10 cellular contexts compared by ENCODE assay signal in genomic region chr12:68237068-68237467, GRCh38. TPM values are rescaled to one million over a fixed set of nuclear protein-coding genes. Genes with fewer than 3 reads are reported as not detected.
A peak's percentile ranks its signal among the peaks of the same experiment; 100 is the strongest.
DNase-seq lines count a peak whose midpoint lies in the region; ATAC-seq and TF ChIP-seq lines count a peak whose summit lies in the region.
"Had no signal": no experiment of that assay in that cellular context is flagged by ENCODE, and none has a peak within 500 bp of the region (broad histone marks: within the 10 kb centered on the region; RNA-seq: fewer than 3 reads in every experiment).

No MANE protein-coding gene starts in this region.

- CTCF ChIA-PET in activated CD4-positive, alpha-beta memory T cell treated with anti-CD3 and anti-CD28 coated beads for 36 hours (lab: Charles Lee), result interaction anchor here (0.6 to 2.3 kb wide), 3 partner anchors 13 to 410 kb away, joined by 3 to 9 read pairs (median 3); no protein-coding TSS in a partner anchor

- H4K20me1 ChIP-seq in GM23338 (replicated peaks; ENCODE audit: insufficient read depth), result no peaks in the 10 kb centered on the region

- H3K4me3 ChIP-seq in GM23338, result no peak overlapping the region

- H3K9me2 ChIP-seq in GM23338 (ENCODE audit: insufficient read depth), result no peaks in the 10 kb centered on the region

- POLR2A ChIA-PET in activated CD4-positive, alpha-beta memory T cell treated with anti-CD3 and anti-CD28 coated beads for 36 hours (lab: Charles Lee), result no interaction called here

- no peaks in the 10 kb centered on the region; the same call in 1 of the 3 replicates for H3K4me1 Mint-ChIP-seq in GM23338
- H3K4me1 Mint-ChIP-seq in activated CD4-positive, alpha-beta memory T cell treated with anti-CD3 and anti-CD28 coated beads for 36 hours (ENCODE audit: low read depth), result peaks cover 44% of the 10 kb centered on the region

- no peaks in the 10 kb centered on the region for H3K27me3 ChIP-seq in GM23338 (ENCODE audit: insufficient read depth)

- DNase-seq in ACHN (peak; percentile 14), GM23338 (ENCODE audit: low spot score) (no peak), medulla oblongata (ENCODE audit: extremely low spot score) (peak; percentile 18), NCI-H2081 treated with DMSO at 0.1 percent for 48 hours (lab: John Stamatoyannopoulos, UW) (no peak), glomerular visceral epithelial cell (ENCODE audit: extremely low spot score) (no peak)
- no peak for DNase-seq in activated CD4-positive, alpha-beta memory T cell treated with anti-CD3 and anti-CD28 coated beads for 36 hours

- no peaks in the 10 kb centered on the region for H3K36me3 Mint-ChIP-seq in GM23338 (ENCODE audit: low read depth)
- no peaks in the 10 kb centered on the region for H3K36me3 Mint-ChIP-seq in activated CD4-positive, alpha-beta memory T cell treated with anti-CD3 and anti-CD28 coated beads for 36 hours

- H3K4me1 ChIP-seq in GM23338 (ENCODE audit: insufficient read depth), result no peaks in the 10 kb centered on the region

- no peaks in the 10 kb centered on the region for H3K9me3 Mint-ChIP-seq in GM23338
- H3K9me3 Mint-ChIP-seq in activated CD4-positive, alpha-beta memory T cell treated with anti-CD3 and anti-CD28 coated beads for 36 hours, result no peaks in the 10 kb centered on the region

- no peaks in the 10 kb centered on the region for H3K27me3 Mint-ChIP-seq in GM23338 (ENCODE audit: insufficient read depth, low read depth, poor library complexity)
- peaks cover 7% of the 10 kb centered on the region for H3K27me3 Mint-ChIP-seq in activated CD4-positive, alpha-beta memory T cell treated with anti-CD3 and anti-CD28 coated beads for 36 hours

- intact Hi-C loops in activated CD4-positive, alpha-beta memory T cell treated with anti-CD3 and anti-CD28 coated beads for 36 hours (cut with micrococcal nuclease), result no loop called here

- H3K4me3 Mint-ChIP-seq in GM23338, result no peak overlapping the region
- H3K4me3 Mint-ChIP-seq in activated CD4-positive, alpha-beta memory T cell treated with anti-CD3 and anti-CD28 coated beads for 36 hours, result peak overlapping the region; percentile 62

- H3K4me2 ChIP-seq in GM23338, result no peak overlapping the region

- no peaks in the 10 kb centered on the region for H3K36me3 ChIP-seq in GM23338 (ENCODE audit: insufficient read depth)

- H3K79me2 ChIP-seq in GM23338 (replicated peaks; ENCODE audit: insufficient read depth), result no peaks in the 10 kb centered on the region

- H3K27ac ChIP-seq in GM23338 (ENCODE audit: low read depth), result no peak overlapping the region
- H3K27ac ChIP-seq: epithelial cell of prostate had no signal

- in situ Hi-C loops in ACHN (cut with HindIII; ENCODE audit: low pct_ligation_motif_present, low pct_unique_long_range_greater_than_20kb, low sequenced_read_pairs), result no loop called here

- peak; percentile 16; a peak in 2 of 4 replicates for TF ChIP-seq CTCF in GM23338 (conservative IDR thresholded peaks at IDR 0.05; ENCODE audit: low read depth in 2 of 2)

- H2AFZ ChIP-seq in GM23338, result peak overlapping the region; percentile 69; the same call in 1 of the 2 replicates

- no peaks in the 10 kb centered on the region for H3F3A ChIP-seq in GM23338 (replicated peaks; ENCODE audit: low read depth)

- no peak for ATAC-seq in GM23338
- no peak for ATAC-seq in GM21515 (IDR thresholded peaks at IDR 0.05; ENCODE audit: unreplicated experiment)
- no peak for ATAC-seq in HG03045 (IDR thresholded peaks at IDR 0.05; ENCODE audit: unreplicated experiment)

- H3K27ac Mint-ChIP-seq in GM23338, result no peak overlapping the region
- H3K27ac Mint-ChIP-seq in activated CD4-positive, alpha-beta memory T cell treated with anti-CD3 and anti-CD28 coated beads for 36 hours, result no peak overlapping the region

TF ChIP-seq in GM23338, 12 proteins besides CTCF, POLR2A, EP300 and RAD21 (continues in another document):
- TF ChIP-seq ZNF331 (CRISPR knock-in tag; IDR thresholded peaks at IDR 0.05; ENCODE audit: low read depth), result no peak
- no peak for TF ChIP-seq CREB1 (CRISPR knock-in tag; IDR thresholded peaks at IDR 0.05; ENCODE audit: low read depth)
- TF ChIP-seq, protein P1, sequence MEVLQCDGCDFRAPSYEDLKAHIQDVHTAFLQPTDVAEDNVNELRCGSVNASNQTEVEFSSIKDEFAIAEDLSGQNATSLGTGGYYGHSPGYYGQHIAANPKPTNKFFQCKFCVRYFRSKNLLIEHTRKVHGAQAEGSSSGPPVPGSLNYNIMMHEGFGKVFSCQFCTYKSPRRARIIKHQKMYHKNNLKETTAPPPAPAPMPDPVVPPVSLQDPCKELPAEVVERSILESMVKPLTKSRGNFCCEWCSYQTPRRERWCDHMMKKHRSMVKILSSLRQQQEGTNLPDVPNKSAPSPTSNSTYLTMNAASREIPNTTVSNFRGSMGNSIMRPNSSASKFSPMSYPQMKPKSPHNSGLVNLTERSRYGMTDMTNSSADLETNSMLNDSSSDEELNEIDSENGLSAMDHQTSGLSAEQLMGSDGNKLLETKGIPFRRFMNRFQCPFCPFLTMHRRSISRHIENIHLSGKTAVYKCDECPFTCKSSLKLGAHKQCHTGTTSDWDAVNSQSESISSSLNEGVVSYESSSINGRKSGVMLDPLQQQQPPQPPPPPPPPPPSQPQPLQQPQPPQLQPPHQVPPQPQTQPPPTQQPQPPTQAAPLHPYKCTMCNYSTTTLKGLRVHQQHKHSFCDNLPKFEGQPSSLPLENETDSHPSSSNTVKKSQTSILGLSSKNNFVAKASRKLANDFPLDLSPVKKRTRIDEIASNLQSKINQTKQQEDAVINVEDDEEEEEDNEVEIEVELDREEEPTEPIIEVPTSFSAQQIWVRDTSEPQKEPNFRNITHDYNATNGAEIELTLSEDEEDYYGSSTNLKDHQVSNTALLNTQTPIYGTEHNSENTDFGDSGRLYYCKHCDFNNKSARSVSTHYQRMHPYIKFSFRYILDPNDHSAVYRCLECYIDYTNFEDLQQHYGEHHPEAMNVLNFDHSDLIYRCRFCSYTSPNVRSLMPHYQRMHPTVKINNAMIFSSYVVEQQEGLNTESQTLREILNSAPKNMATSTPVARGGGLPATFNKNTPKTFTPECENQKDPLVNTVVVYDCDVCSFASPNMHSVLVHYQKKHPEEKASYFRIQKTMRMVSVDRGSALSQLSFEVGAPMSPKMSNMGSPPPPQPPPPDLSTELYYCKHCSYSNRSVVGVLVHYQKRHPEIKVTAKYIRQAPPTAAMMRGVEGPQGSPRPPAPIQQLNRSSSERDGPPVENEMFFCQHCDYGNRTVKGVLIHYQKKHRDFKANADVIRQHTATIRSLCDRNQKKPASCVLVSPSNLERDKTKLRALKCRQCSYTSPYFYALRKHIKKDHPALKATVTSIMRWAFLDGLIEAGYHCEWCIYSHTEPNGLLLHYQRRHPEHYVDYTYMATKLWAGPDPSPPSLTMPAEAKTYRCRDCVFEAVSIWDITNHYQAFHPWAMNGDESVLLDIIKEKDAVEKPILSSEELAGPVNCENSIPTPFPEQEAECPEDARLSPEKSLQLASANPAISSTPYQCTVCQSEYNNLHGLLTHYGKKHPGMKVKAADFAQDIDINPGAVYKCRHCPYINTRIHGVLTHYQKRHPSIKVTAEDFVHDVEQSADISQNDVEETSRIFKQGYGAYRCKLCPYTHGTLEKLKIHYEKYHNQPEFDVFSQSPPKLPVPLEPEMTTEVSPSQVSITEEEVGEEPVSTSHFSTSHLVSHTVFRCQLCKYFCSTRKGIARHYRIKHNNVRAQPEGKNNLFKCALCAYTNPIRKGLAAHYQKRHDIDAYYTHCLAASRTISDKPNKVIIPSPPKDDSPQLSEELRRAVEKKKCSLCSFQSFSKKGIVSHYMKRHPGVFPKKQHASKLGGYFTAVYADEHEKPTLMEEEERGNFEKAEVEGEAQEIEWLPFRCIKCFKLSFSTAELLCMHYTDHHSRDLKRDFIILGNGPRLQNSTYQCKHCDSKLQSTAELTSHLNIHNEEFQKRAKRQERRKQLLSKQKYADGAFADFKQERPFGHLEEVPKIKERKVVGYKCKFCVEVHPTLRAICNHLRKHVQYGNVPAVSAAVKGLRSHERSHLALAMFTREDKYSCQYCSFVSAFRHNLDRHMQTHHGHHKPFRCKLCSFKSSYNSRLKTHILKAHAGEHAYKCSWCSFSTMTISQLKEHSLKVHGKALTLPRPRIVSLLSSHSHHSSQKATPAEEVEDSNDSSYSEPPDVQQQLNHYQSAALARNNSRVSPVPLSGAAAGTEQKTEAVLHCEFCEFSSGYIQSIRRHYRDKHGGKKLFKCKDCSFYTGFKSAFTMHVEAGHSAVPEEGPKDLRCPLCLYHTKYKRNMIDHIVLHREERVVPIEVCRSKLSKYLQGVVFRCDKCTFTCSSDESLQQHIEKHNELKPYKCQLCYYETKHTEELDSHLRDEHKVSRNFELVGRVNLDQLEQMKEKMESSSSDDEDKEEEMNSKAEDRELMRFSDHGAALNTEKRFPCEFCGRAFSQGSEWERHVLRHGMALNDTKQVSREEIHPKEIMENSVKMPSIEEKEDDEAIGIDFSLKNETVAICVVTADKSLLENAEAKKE (CRISPR knock-in tag; IDR thresholded peaks at IDR 0.05), result no peak

RNA-seq across cellular contexts. Expression of gene IL26, which starts 11.5 kb away (rescaled TPM):
- total RNA-seq in GM23338 (2014; rRNA removed; shearing (Covaris generic)), result not detected in 2 replicates
- not detected in 2 replicates for polyA plus RNA-seq in GM23338 (2016; fragmentation: Nextera tagmentation; extraction: Ambion mirVana)
- total RNA-seq in activated CD4-positive, alpha-beta memory T cell treated with anti-CD3 and anti-CD28 coated beads for 36 hours, result 1 to 10 TPM; 2.0 to 2.1 TPM
- total RNA-seq: NCI-H460 had no signal

RNA-seq across cellular contexts. Expression of gene IL22, which starts 16.3 kb away (rescaled TPM):
- not detected in 2 replicates for total RNA-seq in GM23338 (2014; rRNA removed; shearing (Covaris generic))
- polyA plus RNA-seq in GM23338 (2016; fragmentation: Nextera tagmentation; extraction: Ambion mirVana), result not detected in 2 replicates
- total RNA-seq in activated CD4-positive, alpha-beta memory T cell treated with anti-CD3 and anti-CD28 coated beads for 36 hours, result 1 to 10 TPM; 5.4 to 6.4 TPM
- total RNA-seq: NCI-H460 had no signal

Comparison
In these comparisons a context has a peak if more than half of its experiments do, and no peak if none do; other contexts are left out.
1. DNase-seq: peak in ACHN (single experiment) and medulla oblongata (single experiment); none in GM23338 (single experiment), activated CD4-positive, alpha-beta memory T cell treated with anti-CD3 and anti-CD28 coated beads for 36 hours (single experiment), NCI-H2081 treated with DMSO at 0.1 percent for 48 hours (single experiment) and glomerular visceral epithelial cell (single experiment).